Comparison of ENCODE assay signal across 17 cellular contexts in the genomic region with DNA sequence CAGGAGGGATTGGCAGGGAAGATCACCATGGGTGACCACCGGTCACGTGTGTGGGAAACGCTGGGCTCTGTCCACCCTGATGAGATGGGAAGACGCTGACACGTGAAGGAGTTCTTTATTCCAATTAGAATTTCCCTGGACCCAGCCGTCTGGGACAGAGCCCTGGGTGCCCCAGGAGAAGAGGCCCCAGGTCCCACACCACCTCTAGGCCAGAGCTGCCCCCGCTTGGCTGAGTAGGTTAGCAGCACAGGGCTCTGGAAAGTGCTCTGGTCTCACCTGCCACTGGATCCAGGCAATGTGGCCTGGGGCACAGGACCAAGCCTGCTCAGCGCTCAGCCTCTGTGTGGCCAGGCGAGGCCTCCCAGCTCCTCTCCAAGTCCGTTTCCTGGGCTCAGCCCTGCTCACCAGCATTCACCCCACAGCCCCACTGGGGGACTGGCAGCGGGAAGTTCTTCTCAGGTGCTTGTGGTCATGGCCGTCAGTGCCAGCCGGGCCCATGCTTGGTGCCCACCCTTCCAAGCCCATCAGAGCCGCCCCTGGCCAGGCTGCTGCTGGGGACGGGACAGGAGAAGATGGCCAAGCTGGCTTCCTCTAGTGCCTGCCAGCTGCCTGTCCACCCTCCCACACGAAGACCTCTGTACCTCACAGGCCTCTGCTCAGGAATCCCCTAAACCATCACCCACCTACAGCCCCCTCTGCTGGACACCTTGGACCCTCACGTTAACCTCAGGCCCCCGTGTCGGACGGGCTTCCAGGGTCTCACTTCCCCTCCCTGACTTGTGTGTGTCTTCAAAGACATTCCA.
DNase-seq lines count a peak whose midpoint lies in the region; ATAC-seq and TF ChIP-seq lines count a peak whose summit lies in the region.
"Had no signal": no experiment of that assay in that cellular context is flagged by ENCODE, and none has a peak within 500 bp of the region (broad histone marks: within the 10 kb centered on the region; RNA-seq: fewer than 3 reads in every experiment).

No MANE protein-coding gene starts in this region.

- no peak for ATAC-seq in DND-41 (ENCODE audit: insufficient read depth, low read depth)
- ATAC-seq in GM21825 (IDR thresholded peaks at IDR 0.05; ENCODE audit: unreplicated experiment), result no peak
- ATAC-seq: activated CD4-positive, alpha-beta T cell treated with anti-CD3 and anti-CD28 coated beads for 36 hours; activated T-cell treated with anti-CD3 and anti-CD28 coated beads, Interleukin-2, amount 50 U/mL, for 4 hours had no signal

- H3K4me1 Mint-ChIP-seq in chondrocyte (ENCODE audit: low read depth), result no peaks in the 10 kb centered on the region
- no peaks in the 10 kb centered on the region for H3K4me1 Mint-ChIP-seq in mesothelial cell of epicardium
- H3K4me1 Mint-ChIP-seq: activated CD4-positive, alpha-beta T cell treated with anti-CD3 and anti-CD28 coated beads for 36 hours; activated naive CD8-positive, alpha-beta T cell treated with anti-CD3 and anti-CD28 coated beads, Interleukin-2, amount 10 ng/mL, durations not matched to agents 7 days and 5 days; T-cell had no signal

- H3K4me1 ChIP-seq in DND-41 (ENCODE audit: insufficient read depth, low read length), result no peaks in the 10 kb centered on the region

- no peaks in the 10 kb centered on the region for H3K79me2 ChIP-seq in DND-41 (ENCODE audit: insufficient read depth, low read length)

- no peaks in the 10 kb centered on the region for H3K27me3 ChIP-seq in DND-41 (ENCODE audit: insufficient read depth, low read length, poor library complexity)

- H3K9ac ChIP-seq in DND-41 (ENCODE audit: low read depth, low read length), result no peak overlapping the region

- POLR2A ChIA-PET in HEK293T (lab: Yijun Ruan, JAX), result no interaction called here

- peaks cover 10% of the 10 kb centered on the region for H4K20me1 ChIP-seq in DND-41 (ENCODE audit: insufficient read depth, low read length)

- no peak overlapping the region for H3K4me3 ChIP-seq in DND-41 (ENCODE audit: low read depth in 1 of 2, low read length in 2 of 2)
- H3K4me3 ChIP-seq: thoracic aorta had no signal

- no peaks in the 10 kb centered on the region for H3K9me3 ChIP-seq in DND-41 (ENCODE audit: insufficient read depth, low read length, severe bottlenecking)
- H3K9me3 ChIP-seq: thoracic aorta had no signal

- H3K27me3 Mint-ChIP-seq in chondrocyte (ENCODE audit: low read depth), result peaks cover 12% of the 10 kb centered on the region
- peaks cover 8% of the 10 kb centered on the region for H3K27me3 Mint-ChIP-seq in mesothelial cell of epicardium (ENCODE audit: low read depth)
- H3K27me3 Mint-ChIP-seq: activated naive CD8-positive, alpha-beta T cell treated with anti-CD3 and anti-CD28 coated beads, Interleukin-2, amount 10 ng/mL, durations not matched to agents 7 days and 5 days had no signal

- no peak overlapping the region for H3K4me2 ChIP-seq in DND-41 (ENCODE audit: insufficient read depth, low read length)

- H3K36me3 ChIP-seq in DND-41 (ENCODE audit: insufficient read depth, low read length), result no peaks in the 10 kb centered on the region
- H3K36me3 ChIP-seq: thoracic aorta had no signal

- H3K9me3 Mint-ChIP-seq in chondrocyte (ENCODE audit: low read depth) (no peaks in the 10 kb centered on the region), mesothelial cell of epicardium (no peaks in the 10 kb centered on the region)
- H3K9me3 Mint-ChIP-seq: activated naive CD8-positive, alpha-beta T cell treated with anti-CD3 and anti-CD28 coated beads, Interleukin-2, amount 10 ng/mL, durations not matched to agents 7 days and 5 days; activated T-cell treated with anti-CD3 and anti-CD28 coated beads, Interleukin-2, amount 50 U/mL, for 4 hours; T-cell had no signal

- DNase-seq in DND-41, result no peak
- peak; percentile 22 for DNase-seq in HEK293T (ENCODE audit: extremely low spot score)
- DNase-seq in chondrocyte (ENCODE audit: low spot score), result peak; percentile 79
- DNase-seq in mesothelial cell of epicardium (ENCODE audit: low spot score in 2 of 2, unreplicated experiment in 2 of 2), result peak in 1 of 2 experiments; percentile 6
- no peak for DNase-seq in mesenteric fat pad (ENCODE audit: low spot score)
- no peak for DNase-seq in NOMO-1 treated with DMSO at 0.1 percent for 48 hours (lab: John Stamatoyannopoulos, UW; ENCODE audit: unreplicated experiment)
- DNase-seq in NK-92 (lab: John Stamatoyannopoulos, UW; ENCODE audit: unreplicated experiment), result no peak
- DNase-seq: activated CD4-positive, alpha-beta T cell treated with anti-CD3 and anti-CD28 coated beads for 36 hours; activated T-cell treated with anti-CD3 and anti-CD28 coated beads, Interleukin-2, amount 50 U/mL, for 4 hours; central memory CD4-positive, alpha-beta T cell; NCI-H1417; NCI-H226; stimulated activated CD4-positive, alpha-beta T cell treated with anti-CD3 and anti-CD28 coated beads, Interleukin-1b, Interleukin-23, amount 100 ng/mL, for 48 hours; T-cell had no signal

- H2AFZ ChIP-seq in DND-41 (ENCODE audit: low read depth, low read length), result no peak overlapping the region

- no peak overlapping the region for H3K4me3 Mint-ChIP-seq in chondrocyte (ENCODE audit: unreplicated experiment)
- no peak overlapping the region for H3K4me3 Mint-ChIP-seq in mesothelial cell of epicardium
- H3K4me3 Mint-ChIP-seq: activated CD4-positive, alpha-beta T cell treated with anti-CD3 and anti-CD28 coated beads for 36 hours; activated naive CD8-positive, alpha-beta T cell treated with anti-CD3 and anti-CD28 coated beads, Interleukin-2, amount 10 ng/mL, durations not matched to agents 7 days and 5 days; activated T-cell treated with anti-CD3 and anti-CD28 coated beads, Interleukin-2, amount 50 U/mL, for 4 hours; T-cell had no signal

- TF ChIP-seq CTCF in DND-41 (IDR thresholded peaks at IDR 0.05; ENCODE audit: borderline replicate concordance, extremely low read depth, low read length, poor library complexity, severe bottlenecking) (peak; percentile 20), chondrocyte (IDR thresholded peaks at IDR 0.05) (peak; percentile 46), mesothelial cell of epicardium (IDR thresholded peaks at IDR 0.05; ENCODE audit: unreplicated experiment) (peak; percentile 13)

- H3K27ac Mint-ChIP-seq in chondrocyte (ENCODE audit: unreplicated experiment) (no peak overlapping the region), mesothelial cell of epicardium (no peak overlapping the region)
- H3K27ac Mint-ChIP-seq: activated CD4-positive, alpha-beta T cell treated with anti-CD3 and anti-CD28 coated beads for 36 hours; activated naive CD8-positive, alpha-beta T cell treated with anti-CD3 and anti-CD28 coated beads, Interleukin-2, amount 10 ng/mL, durations not matched to agents 7 days and 5 days; T-cell had no signal

- CTCF ChIA-PET in HEK293T (lab: Yijun Ruan, JAX), result interaction anchor here (1.0 kb wide), 1 partner anchor 37 kb away, joined by 3 read pairs; no protein-coding TSS in a partner anchor

- no peaks in the 10 kb centered on the region for H3K36me3 Mint-ChIP-seq in chondrocyte (ENCODE audit: low read depth)
- H3K36me3 Mint-ChIP-seq in mesothelial cell of epicardium, result no peaks in the 10 kb centered on the region
- H3K36me3 Mint-ChIP-seq: activated naive CD8-positive, alpha-beta T cell treated with anti-CD3 and anti-CD28 coated beads, Interleukin-2, amount 10 ng/mL, durations not matched to agents 7 days and 5 days; T-cell had no signal

- H3K27ac ChIP-seq in DND-41 (ENCODE audit: low read length), result no peak overlapping the region
- H3K27ac ChIP-seq: thoracic aorta had no signal

TF ChIP-seq in HEK293T, 16 proteins besides CTCF, POLR2A, EP300 and RAD21:
- TF ChIP-seq HDGF (IDR thresholded peaks at IDR 0.05; ENCODE audit: borderline replicate concordance) (no peak), BHLHE40 (IDR thresholded peaks at IDR 0.05; ENCODE audit: borderline replicate concordance) (no peak), ELF4 (IDR thresholded peaks at IDR 0.05) (no peak), SUZ12 (IDR thresholded peaks at IDR 0.05) (no peak), TARDBP (IDR thresholded peaks at IDR 0.05) (no peak), CTBP1 (IDR thresholded peaks at IDR 0.05; ENCODE audit: borderline replicate concordance) (no peak), FOXK2 (IDR thresholded peaks at IDR 0.05) (no peak), NFRKB (IDR thresholded peaks at IDR 0.05) (no peak), FOXA1 (IDR thresholded peaks at IDR 0.05) (no peak)

Comparison
In these comparisons a context has a peak if more than half of its experiments do, and no peak if none do; other contexts are left out.
1. DNase-seq: peak in HEK293T (single experiment) and chondrocyte (single experiment); none in DND-41 (single experiment), mesenteric fat pad (single experiment), NOMO-1 treated with DMSO at 0.1 percent for 48 hours (single experiment) and NK-92 (single experiment).
2. Peak in every context shown above with its lines, with median percentiles within 50 percentile points of each other: CTCF ChIP-seq.